Comparison of ENCODE assay signal across 8 cellular contexts in genomic region chr17:3916013-3916696, GRCh38. TPM values are rescaled to one million over a fixed set of nuclear protein-coding genes. Genes with fewer than 3 reads are reported as not detected.
DNase-seq lines count a peak whose midpoint lies in the region; ATAC-seq lines count a peak whose summit lies in the region.

Gene P2RX1, minus strand, starts transcription at chr17:3916465. Its CDS starts 240 bp downstream, at chr17:3916225.

- no peak within 1 kb of the TSS for H3K27ac ChIP-seq in urinary bladder (ENCODE audit: low read depth)

- H3K4me3 ChIP-seq in urinary bladder (ENCODE audit: low read depth, low read length) = peak within 1 kb of the TSS; percentile 3

- WGBS in urinary bladder = 53% methylated on average over 27 of the region's 27 CpGs

- H3K36me3 ChIP-seq in urinary bladder (ENCODE audit: insufficient read depth) = no peaks in the 10 kb centered on the region

- no peak for ATAC-seq in GM18907 (IDR thresholded peaks at IDR 0.05; ENCODE audit: unreplicated experiment)
- no peak for ATAC-seq in HG02870 (IDR thresholded peaks at IDR 0.05; ENCODE audit: unreplicated experiment)
- no peak for ATAC-seq in GM19463 (IDR thresholded peaks at IDR 0.05; ENCODE audit: unreplicated experiment)

- peak; percentile 50 for DNase-seq in stimulated activated CD4-positive, alpha-beta T cell treated with anti-CD3 and anti-CD28 coated beads, Interleukin-15, amount 100 ng/mL, for 24 hours
- DNase-seq in stimulated activated CD4-positive, alpha-beta T cell treated with anti-CD3 and anti-CD28 coated beads, Interleukin-2, amount 100 ng/mL, for 48 hours = no peak
- DNase-seq in activated CD8-positive, alpha-beta memory T cell treated with anti-CD3 and anti-CD28 coated beads, Interleukin-2, amount 50 U/mL, for 48 hours = peak; percentile 73
- DNase-seq in medulla oblongata (ENCODE audit: extremely low spot score) = peak; percentile 47

- no peaks in the 10 kb centered on the region for H3K4me1 ChIP-seq in urinary bladder (ENCODE audit: insufficient read depth)

RNA-seq across cellular contexts. Expression of gene P2RX1, which starts in this region (rescaled TPM):
- total RNA-seq in urinary bladder = 19.6 TPM
- polyA plus RNA-seq in urinary bladder = 126 TPM

Comparison
In these comparisons a context has a peak if more than half of its experiments do, and no peak if none do; other contexts are left out.
1. DNase-seq: peak in stimulated activated CD4-positive, alpha-beta T cell treated with anti-CD3 and anti-CD28 coated beads, Interleukin-15, amount 100 ng/mL, for 24 hours (single experiment), activated CD8-positive, alpha-beta memory T cell treated with anti-CD3 and anti-CD28 coated beads, Interleukin-2, amount 50 U/mL, for 48 hours (single experiment) and medulla oblongata (single experiment); none in stimulated activated CD4-positive, alpha-beta T cell treated with anti-CD3 and anti-CD28 coated beads, Interleukin-2, amount 100 ng/mL, for 48 hours (0 of 2).